ENCODE assay signal across 8 cellular contexts in genomic region chr7:107661081-107661864, GRCh38. TPM values are rescaled to one million over a fixed set of nuclear protein-coding genes. Genes with fewer than 3 reads are reported as not detected.
A peak's percentile ranks its signal among the peaks of the same experiment; 100 is the strongest.
DNase-seq lines count a peak whose midpoint lies in the region; ATAC-seq, FAIRE-seq and TF ChIP-seq lines count a peak whose summit lies in the region.

No MANE protein-coding gene starts in this region.

- POLR2A ChIA-PET in MCF 10A (lab: Yijun Ruan, JAX): interaction anchor here (1.3 kb wide), 1 partner anchor 20 kb away, joined by 4 read pairs; no protein-coding TSS in a partner anchor

- CTCF ChIA-PET in MCF 10A (lab: Yijun Ruan, JAX): interaction anchor here (0.7 kb wide), 1 partner anchor 62 kb away, joined by 4 read pairs; no protein-coding TSS in a partner anchor

- no peak for TF ChIP-seq CTCF in MCF 10A (IDR thresholded peaks at IDR 0.05; ENCODE audit: unreplicated experiment)

- DNase-seq in NCI-H1436 (lab: John Stamatoyannopoulos, UW) (peak; percentile 27), NCI-H1436 treated with DMSO at 0.1 percent for 48 hours (lab: John Stamatoyannopoulos, UW) (no peak), SW480 (ENCODE audit: low spot score) (peak; percentile 92), MCF 10A (ENCODE audit: unreplicated experiment) (peak; percentile 15), islet precursor cell (peak; percentile 89), frontal cortex (ENCODE audit: low spot score in 2 of 2) (no peak)
- DNase-seq in stimulated activated CD4-positive, alpha-beta T cell treated with anti-CD3 and anti-CD28 coated beads, Interleukin-15, amount 100 ng/mL, for 24 hours: peak; percentile 73

- H3K27me3 Mint-ChIP-seq in MCF 10A (ENCODE audit: insufficient read depth, unreplicated experiment): no peaks in the 10 kb centered on the region

- peaks cover 23% of the 10 kb centered on the region for H3K4me1 Mint-ChIP-seq in MCF 10A (ENCODE audit: insufficient read depth, unreplicated experiment)

- intact Hi-C loops in MCF 10A (cut with micrococcal nuclease): no loop called here

- no TSS peak for BruUV-seq in MCF 10A (replicated peaks; lab: Mats Ljungman, UMichigan)

- H3K27ac Mint-ChIP-seq in MCF 10A (ENCODE audit: low read depth, unreplicated experiment): no peak overlapping the region

- FAIRE-seq in frontal cortex (lab: Jason Lieb, UNC): no peak

- H3K36me3 Mint-ChIP-seq in MCF 10A (ENCODE audit: insufficient read depth, unreplicated experiment): no peaks in the 10 kb centered on the region

- no peaks in the 10 kb centered on the region for H3K9me3 Mint-ChIP-seq in MCF 10A (ENCODE audit: unreplicated experiment)

- peak overlapping the region; percentile 69 for H3K4me3 Mint-ChIP-seq in MCF 10A (ENCODE audit: unreplicated experiment)

- ATAC-seq in HG03521 (IDR thresholded peaks at IDR 0.05; ENCODE audit: unreplicated experiment): peak; percentile 52

RNA-seq across cellular contexts. Expression of gene SLC26A4, which starts 0.6 kb away (rescaled TPM):
- total RNA-seq in MCF 10A (2022): 0.21 and 0.52 TPM in 2 replicates
- total RNA-seq in frontal cortex: 4.1 TPM

Comparison
In these comparisons a context has a peak if more than half of its experiments do, and no peak if none do; other contexts are left out.
1. DNase-seq: peak in NCI-H1436 (single experiment), SW480 (single experiment), MCF 10A (single experiment), islet precursor cell (single experiment) and stimulated activated CD4-positive, alpha-beta T cell treated with anti-CD3 and anti-CD28 coated beads, Interleukin-15, amount 100 ng/mL, for 24 hours (single experiment); none in NCI-H1436 treated with DMSO at 0.1 percent for 48 hours (single experiment) and frontal cortex (0 of 2).